ENCODE assay signal across 11 cellular contexts in the genomic region with DNA sequence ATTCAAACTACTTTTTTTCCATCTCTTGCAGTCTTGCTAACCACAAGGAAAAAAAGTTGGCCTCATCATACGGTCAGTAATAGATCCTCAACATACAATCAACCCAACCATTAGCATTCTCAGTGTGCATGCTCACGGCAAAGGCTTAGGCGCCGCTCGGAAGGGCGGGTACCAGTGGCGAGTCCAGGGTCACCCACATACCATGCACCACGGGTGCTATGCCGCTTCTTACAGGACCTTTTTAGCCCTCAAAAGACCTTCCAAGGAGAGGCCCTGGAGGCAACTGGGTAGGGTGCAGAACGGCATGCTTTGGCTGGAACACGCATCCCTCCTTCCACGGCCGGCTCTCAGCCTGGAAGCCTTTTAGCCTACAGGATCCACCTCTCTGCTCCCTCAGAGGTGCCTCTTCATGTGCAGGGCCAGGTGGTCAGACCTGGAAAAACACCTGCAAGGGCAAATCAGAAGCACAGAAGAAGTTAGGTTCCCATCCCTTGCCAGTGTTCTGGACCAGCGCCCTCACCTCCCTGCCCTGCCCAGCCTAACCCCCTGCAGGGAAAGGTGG. TPM values are rescaled to one million over a fixed set of nuclear protein-coding genes. Genes with fewer than 3 reads are reported as not detected.
DNase-seq lines count a peak whose midpoint lies in the region; ATAC-seq, FAIRE-seq and TF ChIP-seq lines count a peak whose summit lies in the region.
"Had no signal": no experiment of that assay in that cellular context is flagged by ENCODE, and none has a peak within 500 bp of the region (broad histone marks: within the 10 kb centered on the region; RNA-seq: fewer than 3 reads in every experiment).

No MANE protein-coding gene starts in this region.

- peaks cover 67% of the 10 kb centered on the region for H3K4me1 Mint-ChIP-seq in stimulated activated memory B cell treated with anti-CD40 and anti-IgM and Interleukin-4, amounts not matched to agents 10 μg/mL and 1 μg/mL and 100 μg/mL, for 72 hours

- peak overlapping the region; percentile 99 for H3K27ac Mint-ChIP-seq in stimulated activated memory B cell treated with anti-CD40 and anti-IgM and Interleukin-4, amounts not matched to agents 10 μg/mL and 1 μg/mL and 100 μg/mL, for 72 hours

- no peaks in the 10 kb centered on the region for H3K9me3 Mint-ChIP-seq in stimulated activated memory B cell treated with anti-CD40 and anti-IgM and Interleukin-4, amounts not matched to agents 10 μg/mL and 1 μg/mL and 100 μg/mL, for 72 hours

- no peaks in the 10 kb centered on the region for H3K27me3 Mint-ChIP-seq in stimulated activated memory B cell treated with anti-CD40 and anti-IgM and Interleukin-4, amounts not matched to agents 10 μg/mL and 1 μg/mL and 100 μg/mL, for 72 hours

- H3K36me3 Mint-ChIP-seq in stimulated activated memory B cell treated with anti-CD40 and anti-IgM and Interleukin-4, amounts not matched to agents 10 μg/mL and 1 μg/mL and 100 μg/mL, for 72 hours = peaks cover 92% of the 10 kb centered on the region

- peaks cover 64% of the 10 kb centered on the region for H3K79me2 ChIP-seq in hepatocyte

- peaks cover 37% of the 10 kb centered on the region for H3K4me1 ChIP-seq in hepatocyte (ENCODE audit: insufficient read depth)

- H2AFZ ChIP-seq in hepatocyte = no peak overlapping the region

- H4K20me1 ChIP-seq in hepatocyte (ENCODE audit: insufficient read depth, poor library complexity, severe bottlenecking) = peaks cover 64% of the 10 kb centered on the region

- H3K9me3 ChIP-seq in hepatocyte (ENCODE audit: low read depth) = no peaks in the 10 kb centered on the region

- no peak for FAIRE-seq in H54 (lab: Jason Lieb, UNC)

- no peak overlapping the region for H3K4me3 ChIP-seq in hepatocyte

- ATAC-seq in stimulated activated memory B cell treated with anti-CD40 and anti-IgM and Interleukin-4, amounts not matched to agents 10 μg/mL and 1 μg/mL and 100 μg/mL, for 72 hours = no peak
- ATAC-seq in activated CD4-positive, CD25-positive, alpha-beta regulatory T cell treated with anti-CD3 and anti-CD28 coated beads, Interleukin-2, amount 50 U/mL, for 24 hours = no peak

- peak overlapping the region; percentile 78 for H3K4me2 ChIP-seq in hepatocyte

- H3K4me3 Mint-ChIP-seq in stimulated activated memory B cell treated with anti-CD40 and anti-IgM and Interleukin-4, amounts not matched to agents 10 μg/mL and 1 μg/mL and 100 μg/mL, for 72 hours = peak overlapping the region; percentile 54

- peak; percentile 49 for DNase-seq in DMS53 (lab: John Stamatoyannopoulos, UW)
- no peak for DNase-seq in DMS53 treated with DMSO at 0.1 percent for 48 hours (lab: John Stamatoyannopoulos, UW; ENCODE audit: unreplicated experiment)
- no peak for DNase-seq in hepatocyte (ENCODE audit: low spot score)
- DNase-seq in stimulated activated CD4-positive, alpha-beta T cell treated with anti-CD3 and anti-CD28 coated beads, Interleukin-2, amount 100 ng/mL, for 24 hours = no peak
- no peak for DNase-seq in H54 (ENCODE audit: insufficient read length, low spot score)
- DNase-seq: activated effector memory CD4-positive, alpha-beta T cell treated with Interleukin-2 at 50 U/mL for 16 hours; NCI-H2107 had no signal

- H3K36me3 ChIP-seq in hepatocyte (replicated peaks; ENCODE audit: insufficient read depth, low read depth) = peaks cover 15% of the 10 kb centered on the region

- 87% methylated on average over 14 of the region's 14 CpGs for WGBS in hepatocyte (ENCODE audit: low lambda C conversion rate, missing lambda C conversion rate)

- no peaks in the 10 kb centered on the region for H3K9me2 ChIP-seq in hepatocyte (replicated peaks; ENCODE audit: insufficient read depth)

- H3K27ac ChIP-seq in angular gyrus (ENCODE audit: low read depth, low read length) (peak overlapping the region; percentile 78), hepatocyte (peak overlapping the region; percentile 100)
- H3K27ac ChIP-seq: 22Rv1 had no signal

- no peak for TF ChIP-seq POLR2A in H54 (IDR thresholded peaks at IDR 0.05; ENCODE audit: low read depth, low read length)

- H3K27me3 ChIP-seq in hepatocyte = no peaks in the 10 kb centered on the region

- no peak for TF ChIP-seq CTCF in hepatocyte (IDR thresholded peaks at IDR 0.05; ENCODE audit: poor library complexity)

RNA-seq across cellular contexts. Expression of gene KLF6, which starts 5.8 kb away (rescaled TPM):
- total RNA-seq in hepatocyte = 157 and 187 TPM in 2 replicates
- 602 and 816 TPM in 2 replicates for polyA plus RNA-seq in hepatocyte
